ENCODE assay signal across 8 cellular contexts in genomic region chr1:15261155-15262002, GRCh38. TPM values are rescaled to one million over a fixed set of nuclear protein-coding genes. Genes with fewer than 3 reads are reported as not detected.
DNase-seq lines count a peak whose midpoint lies in the region; ATAC-seq and TF ChIP-seq lines count a peak whose summit lies in the region.

No MANE protein-coding gene starts in this region.

- CTCF ChIA-PET in activated CD8-positive, alpha-beta T cell treated with anti-CD3 and anti-CD28 coated beads for 36 hours (lab: Charles Lee) = interaction anchor here (0.8 to 3.6 kb wide), 5 partner anchors 11 to 133 kb away, joined by 3 to 14 read pairs (median 3); no protein-coding TSS in a partner anchor

- H3K9me3 Mint-ChIP-seq in T-helper 2 cell treated with Interferon-gamma antibody and Interleukin-4, amounts not matched to agents 5 μg/mL and 100 μg/mL, for 36 hours = no peaks in the 10 kb centered on the region
- H3K9me3 Mint-ChIP-seq in activated CD8-positive, alpha-beta T cell treated with anti-CD3 and anti-CD28 coated beads for 36 hours = peaks cover 7% of the 10 kb centered on the region
- H3K9me3 Mint-ChIP-seq in immature natural killer cell = peaks cover 0 to 7% (median 0%) of the 10 kb centered on the region in 6 donors

- H3K27me3 Mint-ChIP-seq in T-helper 2 cell treated with Interferon-gamma antibody and Interleukin-4, amounts not matched to agents 5 μg/mL and 100 μg/mL, for 36 hours (ENCODE audit: low read depth) = peaks cover 36% of the 10 kb centered on the region
- H3K27me3 Mint-ChIP-seq in activated CD8-positive, alpha-beta T cell treated with anti-CD3 and anti-CD28 coated beads for 36 hours = peaks cover 44% of the 10 kb centered on the region
- peaks cover 0 to 10% (median 6%) of the 10 kb centered on the region in 3 donors for H3K27me3 Mint-ChIP-seq in immature natural killer cell (ENCODE audit: low read depth in 3 of 3)

- ATAC-seq in activated CD8-positive, alpha-beta T cell treated with anti-CD3 and anti-CD28 coated beads for 36 hours = peak; percentile 93
- peak; percentile 93 for ATAC-seq in stimulated activated naive CD8-positive, alpha-beta T cell treated with anti-CD3 and anti-CD28 coated beads, Interleukin-15, Interleukin-2, amounts not matched to agents 100 U/mL and 50 U/mL, for 24 hours
- ATAC-seq in HG02678 (IDR thresholded peaks at IDR 0.05; ENCODE audit: unreplicated experiment) = no peak
- ATAC-seq in HG03439 (IDR thresholded peaks at IDR 0.05; ENCODE audit: unreplicated experiment) = no peak

- peaks cover 18% of the 10 kb centered on the region for H3K4me1 Mint-ChIP-seq in T-helper 2 cell treated with Interferon-gamma antibody and Interleukin-4, amounts not matched to agents 5 μg/mL and 100 μg/mL, for 36 hours (ENCODE audit: low read depth)
- peaks cover 25% of the 10 kb centered on the region for H3K4me1 Mint-ChIP-seq in activated CD8-positive, alpha-beta T cell treated with anti-CD3 and anti-CD28 coated beads for 36 hours (ENCODE audit: low read depth)
- H3K4me1 Mint-ChIP-seq in immature natural killer cell = peaks cover 16 to 17% of the 10 kb centered on the region in 2 donors

- no peak overlapping the region for H3K27ac Mint-ChIP-seq in T-helper 2 cell treated with Interferon-gamma antibody and Interleukin-4, amounts not matched to agents 5 μg/mL and 100 μg/mL, for 36 hours
- H3K27ac Mint-ChIP-seq in activated CD8-positive, alpha-beta T cell treated with anti-CD3 and anti-CD28 coated beads for 36 hours = no peak overlapping the region
- H3K27ac Mint-ChIP-seq in immature natural killer cell = peak overlapping the region in 3 of 6 donors; percentile 35 to 61 (median 46)

- TF ChIP-seq CTCF in activated CD8-positive, alpha-beta T cell treated with anti-CD3 and anti-CD28 coated beads for 36 hours (IDR thresholded peaks at IDR 0.05) = no peak

- no peaks in the 10 kb centered on the region for H3K36me3 Mint-ChIP-seq in T-helper 2 cell treated with Interferon-gamma antibody and Interleukin-4, amounts not matched to agents 5 μg/mL and 100 μg/mL, for 36 hours (ENCODE audit: low read depth)
- no peaks in the 10 kb centered on the region for H3K36me3 Mint-ChIP-seq in activated CD8-positive, alpha-beta T cell treated with anti-CD3 and anti-CD28 coated beads for 36 hours (ENCODE audit: low read depth)
- H3K36me3 Mint-ChIP-seq in immature natural killer cell = peaks cover 0 to 3% (median 0%) of the 10 kb centered on the region in 3 donors

- peak overlapping the region; percentile 46 for H3K4me3 Mint-ChIP-seq in T-helper 2 cell treated with Interferon-gamma antibody and Interleukin-4, amounts not matched to agents 5 μg/mL and 100 μg/mL, for 36 hours
- H3K4me3 Mint-ChIP-seq in activated CD8-positive, alpha-beta T cell treated with anti-CD3 and anti-CD28 coated beads for 36 hours = peak overlapping the region; percentile 29
- peak overlapping the region in 4 of 5 donors; percentile 61 to 72 (median 64) for H3K4me3 Mint-ChIP-seq in immature natural killer cell

- POLR2A ChIA-PET in activated CD8-positive, alpha-beta T cell treated with anti-CD3 and anti-CD28 coated beads for 36 hours (lab: Charles Lee) = interaction anchor here (1.0 to 2.3 kb wide), 4 partner anchors 9 to 27 kb away, joined by 3 to 8 read pairs (median 4); no protein-coding TSS in a partner anchor

- intact Hi-C loops in activated CD8-positive, alpha-beta T cell treated with anti-CD3 and anti-CD28 coated beads for 36 hours (cut with micrococcal nuclease) = no loop called here

- peak; percentile 32 for DNase-seq in T-helper 2 cell treated with Interferon-gamma antibody and Interleukin-4, amounts not matched to agents 5 μg/mL and 100 μg/mL, for 36 hours (ENCODE audit: low spot score)
- DNase-seq in T-helper 2 cell (no peak), immature natural killer cell (no peak)
- peak; percentile 73 for DNase-seq in activated CD8-positive, alpha-beta T cell treated with anti-CD3 and anti-CD28 coated beads for 36 hours
- DNase-seq in stimulated activated naive CD8-positive, alpha-beta T cell treated with anti-CD3 and anti-CD28 coated beads, Interleukin-15, Interleukin-2, amounts not matched to agents 100 U/mL and 50 U/mL, for 24 hours = peak; percentile 50
- DNase-seq in activated effector memory CD4-positive, alpha-beta T cell treated with anti-CD3 and anti-CD28 coated beads, Interleukin-2, amount 50 U/mL, for 16 hours = no peak

RNA-seq across cellular contexts. Expression of gene FHAD1, which starts 14.4 kb away (rescaled TPM):
- total RNA-seq in activated CD8-positive, alpha-beta T cell treated with anti-CD3 and anti-CD28 coated beads for 36 hours = under 1 TPM; 0.07 to 0.16 TPM
- polyA plus RNA-seq in immature natural killer cell = under 1 TPM in 1 of 3 donors, not detected in 2; 0.28 TPM

Comparison
In these comparisons a context has a peak if more than half of its experiments do, and no peak if none do; other contexts are left out.
1. DNase-seq: peak in T-helper 2 cell treated with Interferon-gamma antibody and Interleukin-4, amounts not matched to agents 5 μg/mL and 100 μg/mL, for 36 hours (single experiment), activated CD8-positive, alpha-beta T cell treated with anti-CD3 and anti-CD28 coated beads for 36 hours (single experiment) and stimulated activated naive CD8-positive, alpha-beta T cell treated with anti-CD3 and anti-CD28 coated beads, Interleukin-15, Interleukin-2, amounts not matched to agents 100 U/mL and 50 U/mL, for 24 hours (single experiment); none in T-helper 2 cell (0 of 5), immature natural killer cell (0 of 3) and activated effector memory CD4-positive, alpha-beta T cell treated with anti-CD3 and anti-CD28 coated beads, Interleukin-2, amount 50 U/mL, for 16 hours (single experiment).
2. ATAC-seq: peak in activated CD8-positive, alpha-beta T cell treated with anti-CD3 and anti-CD28 coated beads for 36 hours (single experiment) and stimulated activated naive CD8-positive, alpha-beta T cell treated with anti-CD3 and anti-CD28 coated beads, Interleukin-15, Interleukin-2, amounts not matched to agents 100 U/mL and 50 U/mL, for 24 hours (single experiment); none in HG02678 (single experiment) and HG03439 (single experiment).
3. Peak in every context shown above with its lines, with median percentiles within 50 percentile points of each other: H3K4me3 Mint-ChIP-seq.